Comparison of ENCODE assay signal across 15 cellular contexts in genomic region chr6:152457949-152458624, GRCh38.
DNase-seq lines count a peak whose midpoint lies in the region; ATAC-seq and TF ChIP-seq lines count a peak whose summit lies in the region.
"Had no signal": no experiment of that assay in that cellular context is flagged by ENCODE, and none has a peak within 500 bp of the region (broad histone marks: within the 10 kb centered on the region; RNA-seq: fewer than 3 reads in every experiment).

No MANE protein-coding gene starts in this region.

- H3K27me3 Mint-ChIP-seq in Calu3 (ENCODE audit: unreplicated experiment), result no peaks in the 10 kb centered on the region
- H3K27me3 Mint-ChIP-seq in endodermal cell (ENCODE audit: insufficient read depth), result no peaks in the 10 kb centered on the region

- H3K9ac ChIP-seq in endodermal cell (ENCODE audit: extremely low read depth, low read length, poor library complexity, severe bottlenecking), result no peak overlapping the region

- H3K36me3 Mint-ChIP-seq in Calu3 (ENCODE audit: insufficient read depth, unreplicated experiment) (no peaks in the 10 kb centered on the region), endodermal cell (ENCODE audit: low read depth) (no peaks in the 10 kb centered on the region)

- H3K9me3 Mint-ChIP-seq in Calu3 (ENCODE audit: low read depth, unreplicated experiment) (no peaks in the 10 kb centered on the region), endodermal cell (no peaks in the 10 kb centered on the region)
- H3K9me3 Mint-ChIP-seq: CD4-positive, alpha-beta T cell had no signal

- no TSS peak for BruUV-seq in Calu3 (replicated peaks; lab: Mats Ljungman, UMichigan)
- BruUV-seq in PC-9 (replicated peaks; lab: Mats Ljungman, UMichigan), result no TSS peak

- H3K9me3 ChIP-seq in HEK293 (ENCODE audit: control insufficient read depth, insufficient read depth, low read depth, low read length), result no peaks in the 10 kb centered on the region
- H3K9me3 ChIP-seq in osteoblast (ENCODE audit: low read depth, low read length), result no peaks in the 10 kb centered on the region
- H3K9me3 ChIP-seq in PC-9 (ENCODE audit: insufficient read depth, low read depth), result no peaks in the 10 kb centered on the region
- H3K9me3 ChIP-seq in endodermal cell (ENCODE audit: control insufficient read depth, low read length), result no peaks in the 10 kb centered on the region

- H2AFZ ChIP-seq in osteoblast (ENCODE audit: low read length), result peak overlapping the region; percentile 27
- H2AFZ ChIP-seq in PC-9, result no peak overlapping the region

- H3K36me3 ChIP-seq in HEK293 (ENCODE audit: control insufficient read depth in 2 of 2, insufficient read depth in 1 of 2, low read length in 2 of 2), result no peaks in the 10 kb centered on the region
- H3K36me3 ChIP-seq in osteoblast (ENCODE audit: insufficient read depth, low read length), result no peaks in the 10 kb centered on the region
- H3K36me3 ChIP-seq in PC-9 (ENCODE audit: low read depth), result no peaks in the 10 kb centered on the region
- no peaks in the 10 kb centered on the region for H3K36me3 ChIP-seq in endodermal cell (ENCODE audit: control insufficient read depth, insufficient read depth, low read length)

- H3K27ac ChIP-seq in HEK293 (ENCODE audit: extremely low read depth, low read depth, low read length) (peak overlapping the region; percentile 31; the same call in 1 of the 2 replicates), osteoblast (ENCODE audit: low read depth, low read length) (peak overlapping the region; percentile 3), PC-9 (no peak overlapping the region), endodermal cell (ENCODE audit: low read depth, low read length) (no peak overlapping the region)

- H3K9me2 ChIP-seq in PC-9 (ENCODE audit: insufficient read depth), result no peaks in the 10 kb centered on the region

- H4K20me1 ChIP-seq in osteoblast (ENCODE audit: insufficient read depth, low read length), result no peaks in the 10 kb centered on the region
- H4K20me1 ChIP-seq in PC-9 (ENCODE audit: insufficient read depth), result no peaks in the 10 kb centered on the region

- no peak for ATAC-seq in GM21717 (IDR thresholded peaks at IDR 0.05; ENCODE audit: unreplicated experiment)

- H3K79me2 ChIP-seq in osteoblast (ENCODE audit: insufficient read depth, low read length) (no peaks in the 10 kb centered on the region), PC-9 (ENCODE audit: low read depth) (no peaks in the 10 kb centered on the region)

- POLR2A ChIA-PET in HEK293 (lab: Yijun Ruan, JAX) (no interaction called here), PC-9 (lab: Charles Lee; ENCODE audit: unreplicated experiment) (no interaction called here)

- H3K4me2 ChIP-seq in osteoblast (ENCODE audit: insufficient read depth, low read length) (peak overlapping the region; percentile 33), PC-9 (no peak overlapping the region)

- H3K4me3 ChIP-seq in HEK293 (ENCODE audit: low read depth, low read length) (no peak overlapping the region), choroid plexus epithelial cell (ENCODE audit: low read depth, low read length) (no peak overlapping the region), osteoblast (ENCODE audit: insufficient read depth, low read length) (no peak overlapping the region), PC-9 (no peak overlapping the region), endodermal cell (ENCODE audit: low read length) (no peak overlapping the region)

- TF ChIP-seq CTCF in Calu3 (IDR thresholded peaks at IDR 0.05; ENCODE audit: unreplicated experiment) (no peak), HEK293 (tag by site-specific recombination; IDR thresholded peaks at IDR 0.05) (no peak), choroid plexus epithelial cell (conservative IDR thresholded peaks at IDR 0.05; ENCODE audit: low read depth, low read length) (no peak), osteoblast (IDR thresholded peaks at IDR 0.05; ENCODE audit: extremely low read depth, low read depth, low read length) (no peak), PC-9 (conservative IDR thresholded peaks at IDR 0.05) (no peak), endodermal cell (conservative IDR thresholded peaks at IDR 0.05) (no peak)

- DNase-seq in Calu3, result no peak
- peak; percentile 14 for DNase-seq in choroid plexus epithelial cell (ENCODE audit: low read depth)
- no peak for DNase-seq in osteoblast (ENCODE audit: insufficient read length, low spot score, missing footprints)
- no peak for DNase-seq in activated naive CD4-positive, alpha-beta T cell (lab: John Stamatoyannopoulos, UW)
- DNase-seq in PC-9, result no peak
- no peak for DNase-seq in endodermal cell
- DNase-seq: CD4-positive, alpha-beta T cell; NCI-H1105 treated with DMSO at 0.1 percent for 48 hours; NCI-H1694; NCI-H2081 treated with DMSO at 0.1 percent for 48 hours; NCI-H2227 treated with DMSO at 0.1 percent for 48 hours; NCI-H526; SW 1271 had no signal

- H3K4me1 Mint-ChIP-seq in Calu3 (ENCODE audit: low read depth, unreplicated experiment) (peaks cover 17% of the 10 kb centered on the region), endodermal cell (no peaks in the 10 kb centered on the region)

- no peaks in the 10 kb centered on the region for H3K27me3 ChIP-seq in osteoblast (ENCODE audit: insufficient read depth, low read length)
- H3K27me3 ChIP-seq in PC-9 (ENCODE audit: insufficient read depth, low read depth), result no peaks in the 10 kb centered on the region
- no peaks in the 10 kb centered on the region for H3K27me3 ChIP-seq in endodermal cell (ENCODE audit: control insufficient read depth, insufficient read depth, low read length, poor library complexity, severe bottlenecking)

- 90 to 99% methylated on average over 2 to 3 of the region's 4 CpGs for WGBS in endodermal cell (ENCODE audit: insufficient coverage in 1 of 2, insufficient read length in 1 of 2), 2 experiments

- H3K27ac Mint-ChIP-seq in Calu3 (ENCODE audit: unreplicated experiment), result peak overlapping the region; percentile 79
- no peak overlapping the region for H3K27ac Mint-ChIP-seq in endodermal cell
- H3K27ac Mint-ChIP-seq: CD4-positive, alpha-beta T cell had no signal

- intact Hi-C loops in Calu3 (cut with micrococcal nuclease; ENCODE audit: unreplicated experiment) (loop anchor here (2.0 kb wide), 1 partner anchor 77 kb away; no protein-coding TSS in a partner anchor), PC-9 (cut with micrococcal nuclease; ENCODE audit: unreplicated experiment) (no loop called here)

- H3K4me3 Mint-ChIP-seq in Calu3 (ENCODE audit: low read depth, unreplicated experiment), result no peak overlapping the region
- no peak overlapping the region for H3K4me3 Mint-ChIP-seq in endodermal cell
- H3K4me3 Mint-ChIP-seq: CD4-positive, alpha-beta T cell had no signal

- CTCF ChIA-PET in Calu3 (lab: Charles Lee) (no interaction called here), HEK293 (lab: Yijun Ruan, JAX) (interaction anchor here (0.6 to 1.0 kb wide), 2 partner anchors 27 to 40 kb away, joined by 4 read pairs; no protein-coding TSS in a partner anchor), PC-9 (lab: Charles Lee) (no interaction called here)

- H3F3A ChIP-seq in PC-9 (ENCODE audit: insufficient read depth, low read depth), result no peaks in the 10 kb centered on the region

- H3K4me1 ChIP-seq in HEK293 (ENCODE audit: control insufficient read depth, insufficient read depth, low read length) (peaks cover 15% of the 10 kb centered on the region), osteoblast (ENCODE audit: insufficient read depth, low read length) (peaks cover 21% of the 10 kb centered on the region), PC-9 (replicated peaks; ENCODE audit: insufficient read depth) (no peaks in the 10 kb centered on the region), endodermal cell (ENCODE audit: control insufficient read depth, insufficient read depth, low read length) (no peaks in the 10 kb centered on the region)

TF ChIP-seq in HEK293, 187 proteins besides CTCF, POLR2A, EP300 and RAD21 (continues in another document):
- TF ChIP-seq YY2 (tag by site-specific recombination; IDR thresholded peaks at IDR 0.05) (no peak), ZNF16 (tag by site-specific recombination; IDR thresholded peaks at IDR 0.05; ENCODE audit: low read depth) (no peak), TCF7L2 (IDR thresholded peaks at IDR 0.05; ENCODE audit: borderline replicate concordance, low read depth, low read length) (peak; percentile 79; the same call in 1 of the 2 replicates), BCL11B (tag by site-specific recombination; IDR thresholded peaks at IDR 0.05; ENCODE audit: low read depth) (no peak), ZNF248 (tag by site-specific recombination; IDR thresholded peaks at IDR 0.05) (no peak), ZNF148 (tag by site-specific recombination; IDR thresholded peaks at IDR 0.05; ENCODE audit: borderline replicate concordance) (no peak), TRIM28 (IDR thresholded peaks at IDR 0.05; ENCODE audit: borderline replicate concordance, low read length) (peak; percentile 33; the same call in 1 of the 2 replicates), WT1 (tag by site-specific recombination; IDR thresholded peaks at IDR 0.05) (no peak)
- TF ChIP-seq, protein P1, sequence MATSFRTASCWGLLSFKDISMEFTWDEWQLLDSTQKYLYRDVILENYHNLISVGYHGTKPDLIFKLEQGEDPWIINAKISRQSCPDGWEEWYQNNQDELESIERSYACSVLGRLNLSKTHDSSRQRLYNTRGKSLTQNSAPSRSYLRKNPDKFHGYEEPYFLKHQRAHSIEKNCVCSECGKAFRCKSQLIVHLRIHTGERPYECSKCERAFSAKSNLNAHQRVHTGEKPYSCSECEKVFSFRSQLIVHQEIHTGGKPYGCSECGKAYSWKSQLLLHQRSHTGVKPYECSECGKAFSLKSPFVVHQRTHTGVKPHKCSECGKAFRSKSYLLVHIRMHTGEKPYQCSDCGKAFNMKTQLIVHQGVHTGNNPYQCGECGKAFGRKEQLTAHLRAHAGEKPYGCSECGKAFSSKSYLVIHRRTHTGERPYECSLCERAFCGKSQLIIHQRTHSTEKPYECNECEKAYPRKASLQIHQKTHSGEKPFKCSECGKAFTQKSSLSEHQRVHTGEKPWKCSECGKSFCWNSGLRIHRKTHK (tag by site-specific recombination; IDR thresholded peaks at IDR 0.05), result no peak

Comparison
In these comparisons a context has a peak if more than half of its experiments do, and no peak if none do; other contexts are left out.
1. H3K27ac ChIP-seq: peak in HEK293 (single experiment) and osteoblast (single experiment); none in PC-9 (single experiment) and endodermal cell (single experiment).